ENCODE assay signal across 18 cellular contexts in genomic region chr1:76288758-76289483, GRCh38.
DNase-seq lines count a peak whose midpoint lies in the region; ATAC-seq and TF ChIP-seq lines count a peak whose summit lies in the region.
"Had no signal": no experiment of that assay in that cellular context is flagged by ENCODE, and none has a peak within 500 bp of the region (broad histone marks: within the 10 kb centered on the region; RNA-seq: fewer than 3 reads in every experiment).

No MANE protein-coding gene starts in this region.

- CTCF ChIA-PET in activated CD4-positive, alpha-beta memory T cell treated with anti-CD3 and anti-CD28 coated beads for 36 hours (lab: Charles Lee): no interaction called here
- CTCF ChIA-PET in activated CD4-positive, alpha-beta memory T cell treated with anti-CD3 and anti-CD28 coated beads, Interleukin-2, amount 10 ng/mL, durations not matched to agents 7 days and 5 days (lab: Charles Lee): no interaction called here
- CTCF ChIA-PET in CD4-positive, alpha-beta T cell (lab: Charles Lee): no interaction called here
- CTCF ChIA-PET in T-cell (lab: Charles Lee): no interaction called here

- H3K27me3 ChIP-seq in CD4-positive, alpha-beta T cell (ENCODE audit: control insufficient read depth, insufficient read depth, low read length): no peaks in the 10 kb centered on the region
- H3K27me3 ChIP-seq: MG63 had no signal

- no peak for DNase-seq in activated CD4-positive, alpha-beta memory T cell treated with anti-CD3 and anti-CD28 coated beads for 36 hours
- no peak for DNase-seq in activated CD4-positive, alpha-beta memory T cell treated with anti-CD3 and anti-CD28 coated beads, Interleukin-2, amount 10 ng/mL, durations not matched to agents 7 days and 5 days
- DNase-seq in CD4-positive, alpha-beta T cell: no peak
- no peak for DNase-seq in T-cell
- DNase-seq in central memory CD8-positive, alpha-beta T cell (ENCODE audit: low spot score in 2 of 2): no peak
- DNase-seq in GDM1 (lab: John Stamatoyannopoulos, UW): no peak
- no peak for DNase-seq in germinal center (ENCODE audit: low spot score)
- no peak for DNase-seq in mucosa of gallbladder (ENCODE audit: low spot score)
- DNase-seq: Caco-2, H9, KG1, MG63, NCI-H1105, NCI-H187, NCI-H446 treated with DMSO at 0.1 percent for 48 hours had no signal

- POLR2A ChIA-PET in activated CD4-positive, alpha-beta memory T cell treated with anti-CD3 and anti-CD28 coated beads for 36 hours (lab: Charles Lee): interaction anchor here (1.2 kb wide), 1 partner anchor 21 kb away, joined by 4 read pairs; no protein-coding TSS in a partner anchor
- POLR2A ChIA-PET in activated CD4-positive, alpha-beta memory T cell treated with anti-CD3 and anti-CD28 coated beads, Interleukin-2, amount 10 ng/mL, durations not matched to agents 7 days and 5 days (lab: Charles Lee): no interaction called here
- POLR2A ChIA-PET in CD4-positive, alpha-beta T cell (lab: Charles Lee): no interaction called here
- POLR2A ChIA-PET in T-cell (lab: Charles Lee): no interaction called here

- peaks cover 79% of the 10 kb centered on the region for H3K4me1 Mint-ChIP-seq in activated CD4-positive, alpha-beta memory T cell treated with anti-CD3 and anti-CD28 coated beads for 36 hours (ENCODE audit: low read depth)
- H3K4me1 Mint-ChIP-seq in activated CD4-positive, alpha-beta memory T cell treated with anti-CD3 and anti-CD28 coated beads, Interleukin-2, amount 10 ng/mL, durations not matched to agents 7 days and 5 days: peaks cover 59% of the 10 kb centered on the region
- H3K4me1 Mint-ChIP-seq in CD4-positive, alpha-beta T cell (ENCODE audit: low read depth): peaks cover 93% of the 10 kb centered on the region
- peaks cover 79 to 90% (median 87%) of the 10 kb centered on the region in 3 donors for H3K4me1 Mint-ChIP-seq in T-cell
- H3K4me1 Mint-ChIP-seq in central memory CD8-positive, alpha-beta T cell: peaks cover 39% of the 10 kb centered on the region

- H3K27me3 Mint-ChIP-seq in activated CD4-positive, alpha-beta memory T cell treated with anti-CD3 and anti-CD28 coated beads for 36 hours: no peaks in the 10 kb centered on the region
- no peaks in the 10 kb centered on the region for H3K27me3 Mint-ChIP-seq in activated CD4-positive, alpha-beta memory T cell treated with anti-CD3 and anti-CD28 coated beads, Interleukin-2, amount 10 ng/mL, durations not matched to agents 7 days and 5 days
- H3K27me3 Mint-ChIP-seq in CD4-positive, alpha-beta T cell: no peaks in the 10 kb centered on the region
- H3K27me3 Mint-ChIP-seq in T-cell: no peaks in the 10 kb centered on the region
- H3K27me3 Mint-ChIP-seq in central memory CD8-positive, alpha-beta T cell: no peaks in the 10 kb centered on the region

- peak overlapping the region; percentile 33 for H3K27ac Mint-ChIP-seq in activated CD4-positive, alpha-beta memory T cell treated with anti-CD3 and anti-CD28 coated beads for 36 hours
- H3K27ac Mint-ChIP-seq in activated CD4-positive, alpha-beta memory T cell treated with anti-CD3 and anti-CD28 coated beads, Interleukin-2, amount 10 ng/mL, durations not matched to agents 7 days and 5 days: no peak overlapping the region
- peak overlapping the region; percentile 75 for H3K27ac Mint-ChIP-seq in CD4-positive, alpha-beta T cell
- H3K27ac Mint-ChIP-seq in T-cell: peak overlapping the region; percentile 73 to 88
- peak overlapping the region; percentile 33 for H3K27ac Mint-ChIP-seq in central memory CD8-positive, alpha-beta T cell (ENCODE audit: low read depth)

- no peaks in the 10 kb centered on the region for H3K36me3 Mint-ChIP-seq in activated CD4-positive, alpha-beta memory T cell treated with anti-CD3 and anti-CD28 coated beads for 36 hours
- no peaks in the 10 kb centered on the region for H3K36me3 Mint-ChIP-seq in activated CD4-positive, alpha-beta memory T cell treated with anti-CD3 and anti-CD28 coated beads, Interleukin-2, amount 10 ng/mL, durations not matched to agents 7 days and 5 days (ENCODE audit: low read depth)
- no peaks in the 10 kb centered on the region for H3K36me3 Mint-ChIP-seq in CD4-positive, alpha-beta T cell (ENCODE audit: low read depth)
- H3K36me3 Mint-ChIP-seq in T-cell: no peaks in the 10 kb centered on the region
- H3K36me3 Mint-ChIP-seq in central memory CD8-positive, alpha-beta T cell (ENCODE audit: insufficient read depth): no peaks in the 10 kb centered on the region

- H3K9me3 ChIP-seq in CD4-positive, alpha-beta T cell (ENCODE audit: control insufficient read depth, low read length): no peaks in the 10 kb centered on the region
- H3K9me3 ChIP-seq: A549, Caco-2, MG63 had no signal

- no peak for TF ChIP-seq CTCF in CD4-positive, alpha-beta T cell (IDR thresholded peaks at IDR 0.05)

- ATAC-seq in CD4-positive, alpha-beta T cell (ENCODE audit: poor library complexity): peak; percentile 21
- peak in 2 of 4 experiments; percentile 19 to 65 for ATAC-seq in T-cell (replicated peaks in 1 of 4)
- ATAC-seq in central memory CD8-positive, alpha-beta T cell (replicated peaks; ENCODE audit: extremely low read depth, poor library complexity, severe bottlenecking): no peak
- ATAC-seq: A549, Panc1 had no signal

- intact Hi-C loops in activated CD4-positive, alpha-beta memory T cell treated with anti-CD3 and anti-CD28 coated beads for 36 hours (cut with micrococcal nuclease): loop anchor here (1.0 kb wide), 1 partner anchor 18 kb away; no protein-coding TSS in a partner anchor
- intact Hi-C loops in CD4-positive, alpha-beta T cell (cut with DNase I, micrococcal nuclease): loop anchor here (2.0 to 10.0 kb wide), 2 partner anchors 20 to 214 kb away; partner anchors contain the start of gene ST6GALNAC3 (in 1 of the 2)

- H3K27ac ChIP-seq in CD4-positive, alpha-beta T cell (ENCODE audit: low read depth, low read length): no peak overlapping the region
- H3K27ac ChIP-seq: A549, C4-2B had no signal

- no peak overlapping the region for H3K4me3 Mint-ChIP-seq in activated CD4-positive, alpha-beta memory T cell treated with anti-CD3 and anti-CD28 coated beads for 36 hours
- H3K4me3 Mint-ChIP-seq in activated CD4-positive, alpha-beta memory T cell treated with anti-CD3 and anti-CD28 coated beads, Interleukin-2, amount 10 ng/mL, durations not matched to agents 7 days and 5 days: no peak overlapping the region
- peak overlapping the region; percentile 45 for H3K4me3 Mint-ChIP-seq in CD4-positive, alpha-beta T cell
- peak overlapping the region in 1 of 3 donors; percentile 68 for H3K4me3 Mint-ChIP-seq in T-cell
- no peak overlapping the region for H3K4me3 Mint-ChIP-seq in central memory CD8-positive, alpha-beta T cell
- H3K4me3 Mint-ChIP-seq: H9 had no signal

- no peaks in the 10 kb centered on the region for H3K9me3 Mint-ChIP-seq in activated CD4-positive, alpha-beta memory T cell treated with anti-CD3 and anti-CD28 coated beads for 36 hours
- H3K9me3 Mint-ChIP-seq in activated CD4-positive, alpha-beta memory T cell treated with anti-CD3 and anti-CD28 coated beads, Interleukin-2, amount 10 ng/mL, durations not matched to agents 7 days and 5 days: no peaks in the 10 kb centered on the region
- H3K9me3 Mint-ChIP-seq in CD4-positive, alpha-beta T cell: no peaks in the 10 kb centered on the region
- H3K9me3 Mint-ChIP-seq in T-cell: no peaks in the 10 kb centered on the region
- H3K9me3 Mint-ChIP-seq in central memory CD8-positive, alpha-beta T cell: no peaks in the 10 kb centered on the region
- H3K9me3 Mint-ChIP-seq: H9 had no signal
